Comparison of ENCODE assay signal across 19 cellular contexts in the genomic region with DNA sequence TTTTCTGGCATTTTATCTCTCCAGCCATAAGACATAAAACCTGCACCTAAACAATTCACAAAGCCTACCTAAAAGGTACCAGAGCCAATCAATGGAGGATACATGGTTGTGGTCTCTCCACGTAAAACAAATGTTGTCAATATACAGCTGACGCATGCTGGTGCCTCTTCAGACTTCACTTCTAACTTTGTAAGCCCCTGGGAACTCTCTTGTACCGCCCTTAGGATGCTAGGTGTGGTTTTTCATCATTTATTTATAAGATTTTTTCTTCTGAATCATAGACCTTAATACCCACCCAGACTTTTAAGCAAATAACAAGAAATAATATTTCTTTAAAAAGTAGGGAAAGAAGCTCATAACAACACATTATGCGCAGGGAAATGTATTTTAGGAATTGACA. TPM values are rescaled to one million over a fixed set of nuclear protein-coding genes. Genes with fewer than 3 reads are reported as not detected.
DNase-seq lines count a peak whose midpoint lies in the region; ATAC-seq, FAIRE-seq and TF ChIP-seq lines count a peak whose summit lies in the region.
"Had no signal": no experiment of that assay in that cellular context is flagged by ENCODE, and none has a peak within 500 bp of the region (broad histone marks: within the 10 kb centered on the region; RNA-seq: fewer than 3 reads in every experiment).

No MANE protein-coding gene starts in this region.

- peaks cover 0 to 14% of the 10 kb centered on the region in 2 experiments; a peak in 2 of 5 replicates for H3K4me1 ChIP-seq in K562 (replicated peaks in 1 of 2; ENCODE audit: control insufficient read depth in 2 of 2, insufficient read depth in 2 of 2, low read length in 2 of 2)

- no peak for TF ChIP-seq EP300 in K562 (IDR thresholded peaks at IDR 0.05; ENCODE audit: low read length)

- H3K4me3 Mint-ChIP-seq in natural killer cell = peak overlapping the region; percentile 4
- no peak overlapping the region for H3K4me3 Mint-ChIP-seq in stimulated activated naive B cell treated with anti-CD40 and anti-IgM and Interleukin-4, amounts not matched to agents 10 μg/mL and 1 μg/mL and 100 μg/mL, for 72 hours
- H3K4me3 Mint-ChIP-seq: endodermal cell, neural crest cell had no signal

- H3K27ac ChIP-seq in AG04450 (ENCODE audit: low read depth, low read length) = no peak overlapping the region
- peak overlapping the region; percentile 1; the same call in 1 of the 3 replicates for H3K27ac ChIP-seq in K562 (ENCODE audit: extremely low read depth, low read depth, low read length)
- H3K27ac ChIP-seq: PC-9 had no signal

- 60% methylated on average over 4 of the region's 4 CpGs for WGBS in K562 (ENCODE audit: insufficient coverage, low coverage, missing lambda C conversion rate)

- no peaks in the 10 kb centered on the region for H3K9me1 ChIP-seq in K562 (ENCODE audit: control insufficient read depth, insufficient read depth, low read length)

- no peaks in the 10 kb centered on the region for H4K20me1 ChIP-seq in K562 (replicated peaks; ENCODE audit: control insufficient read depth, insufficient read depth, low read length)

- peaks cover 17 to 32% of the 10 kb centered on the region in 2 donors for H3K4me1 Mint-ChIP-seq in natural killer cell
- peaks cover 40 to 81% of the 10 kb centered on the region in 2 donors for H3K4me1 Mint-ChIP-seq in stimulated activated naive B cell treated with anti-CD40 and anti-IgM and Interleukin-4, amounts not matched to agents 10 μg/mL and 1 μg/mL and 100 μg/mL, for 72 hours

- no peaks in the 10 kb centered on the region for H3K36me3 ChIP-seq in K562 (ENCODE audit: control insufficient read depth, insufficient read depth, low read length)

- intact Hi-C loops in K562 (cut with micrococcal nuclease) = no loop called here
- intact Hi-C loops in natural killer cell (cut with micrococcal nuclease) = no loop called here

- no peak overlapping the region for H3K4me3 ChIP-seq in AG04450 (ENCODE audit: low read depth, low read length)
- H3K4me3 ChIP-seq in K562 = no peak overlapping the region
- H3K4me3 ChIP-seq: PC-9 had no signal

- peak overlapping the region; percentile 2 to 27 for H3K27ac Mint-ChIP-seq in natural killer cell
- H3K27ac Mint-ChIP-seq in stimulated activated naive B cell treated with anti-CD40 and anti-IgM and Interleukin-4, amounts not matched to agents 10 μg/mL and 1 μg/mL and 100 μg/mL, for 72 hours = no peak overlapping the region
- H3K27ac Mint-ChIP-seq: activated B cell treated with CpG ODN at 0.5 μM for 24 hours had no signal

- ATAC-seq in K562 (no peak), natural killer cell (no peak), HG03520 (IDR thresholded peaks at IDR 0.05; ENCODE audit: unreplicated experiment) (no peak), GM21526 (IDR thresholded peaks at IDR 0.05; ENCODE audit: low FRiP score, unreplicated experiment) (no peak)
- ATAC-seq in stimulated activated naive B cell treated with anti-CD40 and anti-IgM and Interleukin-4, amounts not matched to agents 10 μg/mL and 1 μg/mL and 100 μg/mL, for 72 hours (replicated peaks) = no peak

- no peak for TF ChIP-seq POLR2A in K562 (conservative IDR thresholded peaks at IDR 0.05)

- H3K9ac ChIP-seq in K562 (ENCODE audit: insufficient read depth in 1 of 2, low read depth in 2 of 2, low read length in 2 of 2) = no peak overlapping the region

- no peak for TF ChIP-seq CTCF in AG04450 (IDR thresholded peaks at IDR 0.05; ENCODE audit: low read depth, low read length)
- TF ChIP-seq CTCF in K562 (IDR thresholded peaks at IDR 0.05 in 2 of 3, conservative IDR thresholded peaks at IDR 0.05 in 1 of 3; ENCODE audit: insufficient read depth in 2 of 3, low read depth in 1 of 3, low read length in 3 of 3) = no peak
- TF ChIP-seq CTCF in natural killer cell (IDR thresholded peaks at IDR 0.05) = no peak

- no peak for FAIRE-seq in K562 (lab: Jason Lieb, UNC)
- FAIRE-seq: H1, kidney had no signal

- no TSS peak for BruUV-seq in K562 (replicated peaks; lab: Mats Ljungman, UMichigan)

- H3K4me2 ChIP-seq in K562 (ENCODE audit: insufficient read depth, low read length) = peak overlapping the region; percentile 49; the same call in 1 of the 2 replicates
- H3K4me2 ChIP-seq: PC-9 had no signal

- POLR2A ChIA-PET in AG04450 (lab: Yijun Ruan, JAX) (interaction anchor here (0.7 kb wide), 1 partner anchor 447 kb away, joined by 3 read pairs; no protein-coding TSS in a partner anchor), K562 (lab: Yijun Ruan, JAX) (interaction anchor here (0.6 to 1.5 kb wide), 3 partner anchors 9 to 185 kb away, joined by 3 to 5 read pairs (median 3); no protein-coding TSS in a partner anchor)

- in situ Hi-C loops in K562 (cut with MboI) = no loop called here

- DNase-seq in AG04450 (ENCODE audit: low read depth, low spot score) (peak; percentile 44), HCEC 1CT (peak; percentile 38), K562 (ENCODE audit: extremely low read depth in 1 of 4, low spot score in 3 of 4) (no peak), natural killer cell (no peak), pons (ENCODE audit: low spot score) (no peak)
- DNase-seq in stimulated activated naive B cell treated with anti-CD40 and anti-IgM and Interleukin-4, amounts not matched to agents 10 μg/mL and 1 μg/mL and 100 μg/mL, for 72 hours = no peak
- DNase-seq: ACHN; activated B cell treated with CpG ODN at 0.5 μM for 24 hours; activated effector memory CD4-positive, alpha-beta T cell treated with anti-CD3 and anti-CD28 coated beads, Interleukin-2, amount 50 U/mL, for 16 hours; CD4-positive, alpha-beta memory T cell; kidney; NCI-H774; PC-9; trophoblast cell had no signal

- peaks cover 73% of the 10 kb centered on the region for H3K79me2 ChIP-seq in K562 (ENCODE audit: control insufficient read depth, insufficient read depth, low read length)

- CTCF ChIA-PET in AG04450 (lab: Charles Lee) = no interaction called here
- CTCF ChIA-PET in K562 (lab: Yijun Ruan, JAX; ENCODE audit: low intra/inter-chr PET ratio) = no interaction called here

- no peaks in the 10 kb centered on the region for H3K27me3 Mint-ChIP-seq in natural killer cell (ENCODE audit: low read depth in 2 of 2)
- H3K27me3 Mint-ChIP-seq in stimulated activated naive B cell treated with anti-CD40 and anti-IgM and Interleukin-4, amounts not matched to agents 10 μg/mL and 1 μg/mL and 100 μg/mL, for 72 hours = no peaks in the 10 kb centered on the region
- H3K27me3 Mint-ChIP-seq: activated B cell treated with CpG ODN at 0.5 μM for 24 hours; CD4-positive, alpha-beta memory T cell had no signal

- H2AFZ ChIP-seq in K562 (ENCODE audit: low read depth, low read length) = no peak overlapping the region
- H2AFZ ChIP-seq: PC-9 had no signal

- H3K36me3 Mint-ChIP-seq in natural killer cell = no peaks in the 10 kb centered on the region
- peaks cover 9 to 19% of the 10 kb centered on the region in 2 donors for H3K36me3 Mint-ChIP-seq in stimulated activated naive B cell treated with anti-CD40 and anti-IgM and Interleukin-4, amounts not matched to agents 10 μg/mL and 1 μg/mL and 100 μg/mL, for 72 hours

- H3K9me3 Mint-ChIP-seq in natural killer cell = no peaks in the 10 kb centered on the region
- H3K9me3 Mint-ChIP-seq in stimulated activated naive B cell treated with anti-CD40 and anti-IgM and Interleukin-4, amounts not matched to agents 10 μg/mL and 1 μg/mL and 100 μg/mL, for 72 hours = peaks cover 0 to 2% of the 10 kb centered on the region in 2 donors
- H3K9me3 Mint-ChIP-seq: activated B cell treated with CpG ODN at 0.5 μM for 24 hours; CD4-positive, alpha-beta memory T cell; neural crest cell had no signal

- no peaks in the 10 kb centered on the region for H3K27me3 ChIP-seq in AG04450 (ENCODE audit: control insufficient read depth, insufficient read depth, low read length)
- no peaks in the 10 kb centered on the region for H3K27me3 ChIP-seq in K562 (ENCODE audit: control insufficient read depth in 2 of 2, insufficient read depth in 2 of 2, low read length in 2 of 2)

- TF ChIP-seq RAD21 in K562 (CRISPR knock-in tag; conservative IDR thresholded peaks at IDR 0.05 in 1 of 2, IDR thresholded peaks at IDR 0.05 in 1 of 2) = no peak

- H3K9me3 ChIP-seq in AG04450 (ENCODE audit: control insufficient read depth, insufficient read depth, low read length) = no peaks in the 10 kb centered on the region
- H3K9me3 ChIP-seq in K562 (replicated peaks; ENCODE audit: control insufficient read depth, insufficient read depth, low read depth, low read length) = no peaks in the 10 kb centered on the region

TF ChIP-seq in K562, 482 proteins besides CTCF, POLR2A, EP300 and RAD21 (continues in another document):
- TF ChIP-seq RNF2 (IDR thresholded peaks at IDR 0.05) = no peak

RNA-seq across cellular contexts. Expression of a gene that starts 33.1 kb away (rescaled TPM):
- polyA plus RNA-seq in AG04450 (2011; rRNA removed) (70.4 and 74.3 TPM in 2 replicates), K562 (2011; rRNA removed) (47.6 and 88.4 TPM in 2 replicates), K562 (2014; fragmentation: Illumina TruSeq; extraction: Trizol) (62.5 and 78.7 TPM in 2 replicates), K562 (2014; fragmentation: Nextera tagmentation; extraction: Ambion mirVana) (100 to 1,000 TPM in 1 of 2 experiments, 10 to 100 TPM in 1; 81.8 to 133 TPM), K562 (2014; rRNA removed) (35.1 and 44.6 TPM in 2 replicates)
- polyA minus RNA-seq in AG04450 (2011; rRNA and poly(A)+ RNA removed) = 70.0 and 76.1 TPM in 2 replicates
- total RNA-seq in K562 (2011; cell fraction: chromatin; rRNA removed; ENCODE audit: low replicate concordance) = 60.8 and 64.6 TPM in 2 replicates
- 20.4 and 22.5 TPM in 2 replicates for total RNA-seq in K562 (2011; cell fraction: nucleolus; rRNA removed)
- total RNA-seq in K562 (2011; cell fraction: nucleoplasm; rRNA removed) = 30.7 and 41.1 TPM in 2 replicates
- total RNA-seq in K562 (2014; rRNA removed) (22.3 and 30.2 TPM in 2 replicates), K562 (2014; rRNA removed; fragmentation: Illumina TruSeq; extraction: Trizol) (42.1 and 47.2 TPM in 2 replicates), K562 (2015; rRNA removed; fragmentation: Illumina TruSeq; extraction: Trizol) (37.7 and 39.9 TPM in 2 replicates), K562 (2021) (36.4 and 41.1 TPM in 2 replicates), natural killer cell (10 to 100 TPM; 13.1 to 17.3 (median 14.8) TPM)
- 32.1 and 43.1 TPM in 2 replicates for polyA plus RNA-seq in K562 (2011; cell fraction: cytosol; rRNA removed)
- 34.8 and 49.1 TPM in 2 replicates for polyA plus RNA-seq in K562 (2011; cell fraction: nucleus; rRNA removed)
- polyA plus RNA-seq in K562 (2012) = 37.3 and 54.7 TPM in 2 replicates
- 42.0 and 53.6 TPM in 2 replicates for polyA minus RNA-seq in K562 (2011; rRNA and poly(A)+ RNA removed)
- 10.9 and 20.5 TPM in 2 replicates for polyA minus RNA-seq in K562 (2011; cell fraction: cytosol; rRNA and poly(A)+ RNA removed)
- polyA minus RNA-seq in K562 (2011; cell fraction: nucleus; rRNA and poly(A)+ RNA removed) = 24.2 and 28.5 TPM in 2 replicates

Comparison
In these comparisons a context has a peak if more than half of its experiments do, and no peak if none do; other contexts are left out.
1. DNase-seq: peak in AG04450 (single experiment) and HCEC 1CT (single experiment); none in K562 (0 of 4), natural killer cell (single experiment), pons (single experiment) and stimulated activated naive B cell treated with anti-CD40 and anti-IgM and Interleukin-4, amounts not matched to agents 10 μg/mL and 1 μg/mL and 100 μg/mL, for 72 hours (single experiment).